15 cellular contexts compared by ENCODE assay signal in genomic region chr17:5676012-5676411, GRCh38.
"Had no signal": no experiment of that assay in that cellular context is flagged by ENCODE, and none has a peak within 500 bp of the region (broad histone marks: within the 10 kb centered on the region; RNA-seq: fewer than 3 reads in every experiment).

No MANE protein-coding gene starts in this region.

- H3K9me3 ChIP-seq: colonic mucosa, neutrophil, pancreas, upper lobe of right lung had no signal

- H3K36me3 ChIP-seq: colonic mucosa, neutrophil, pancreas, upper lobe of right lung, WERI-Rb-1 had no signal

- H3K27me3 ChIP-seq: colonic mucosa, neutrophil, pancreas had no signal

- DNase-seq: activated CD4-positive, alpha-beta T cell treated with anti-CD3 and anti-CD28 coated beads, Interleukin-2, amount 50 U/mL, for 48 hours; activated CD8-positive, alpha-beta memory T cell treated with anti-CD3 and anti-CD28 coated beads, Interleukin-2, amount 10 ng/mL, durations not matched to agents 7 days and 5 days; amniotic stem cell; central memory CD4-positive, alpha-beta T cell; colonic mucosa; immature natural killer cell; kidney glomerular epithelial cell; natural killer cell; stimulated activated CD4-positive, alpha-beta T cell treated with anti-CD3 and anti-CD28 coated beads, Interleukin-4, amount 100 ng/mL, for 24 hours; SW 1271; upper lobe of right lung; WERI-Rb-1 had no signal

- H3K4me3 ChIP-seq: colonic mucosa, pancreas, smooth muscle cell, upper lobe of right lung had no signal

- FAIRE-seq: pancreas had no signal

- H3K4me2 ChIP-seq: smooth muscle cell had no signal

- H3K4me1 ChIP-seq: colonic mucosa, pancreas, upper lobe of right lung had no signal

- H3K27ac ChIP-seq: colonic mucosa, neutrophil, pancreas, upper lobe of right lung, WERI-Rb-1 had no signal
